Comparison of ENCODE assay signal across 8 cellular contexts in the genomic region with DNA sequence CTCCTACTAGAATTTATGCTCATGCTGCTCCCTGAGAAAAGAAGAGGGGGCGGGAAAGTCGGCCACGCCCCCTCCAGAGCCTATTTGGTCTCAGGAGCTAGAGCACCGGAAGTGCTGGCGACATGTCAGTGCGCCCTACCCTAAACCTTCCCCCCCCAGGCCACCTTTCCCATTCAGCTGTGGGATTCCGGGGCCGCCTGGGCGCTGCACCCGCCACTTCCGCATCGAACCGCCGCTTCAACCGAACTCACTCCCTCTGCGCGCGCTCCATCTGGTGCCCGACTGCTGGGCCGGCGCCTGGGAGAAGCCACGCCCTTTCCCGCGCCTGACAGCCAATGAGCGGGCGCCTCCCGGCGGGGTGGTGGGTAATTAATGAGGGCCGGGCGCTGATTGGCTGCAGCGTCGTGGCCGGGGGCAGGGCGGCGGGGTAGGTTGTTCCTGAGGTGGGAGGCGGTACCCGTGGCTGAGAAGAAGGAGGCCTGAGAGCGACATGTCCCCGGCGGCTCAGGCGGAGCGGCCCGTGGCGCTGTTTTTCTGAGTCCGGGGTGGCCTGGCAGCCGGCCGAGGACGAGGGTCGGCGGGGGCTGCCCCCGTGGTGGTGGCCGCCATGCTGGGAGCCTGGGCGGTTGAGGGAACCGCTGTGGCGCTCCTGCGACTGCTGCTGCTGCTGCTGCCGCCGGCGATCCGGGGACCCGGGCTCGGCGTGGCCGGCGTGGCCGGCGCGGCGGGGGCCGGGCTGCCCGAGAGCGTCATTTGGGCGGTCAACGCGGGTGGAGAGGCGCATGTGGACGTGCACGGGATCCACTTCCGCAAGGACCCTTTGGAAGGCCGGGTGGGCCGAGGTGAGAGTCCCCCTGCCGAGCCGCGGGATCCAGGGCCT.
DNase-seq lines count a peak whose midpoint lies in the region; ATAC-seq lines count a peak whose summit lies in the region.

Gene MLEC, plus strand, starts transcription at position 460 of the 880 bp plus-strand sequence. Its CDS starts 148 bp downstream, at position 608.

- peak; percentile 68 for ATAC-seq in GM19035 (IDR thresholded peaks at IDR 0.05; ENCODE audit: unreplicated experiment)
- peak; percentile 73 for ATAC-seq in HG03354 (IDR thresholded peaks at IDR 0.05; ENCODE audit: poor library complexity, severe bottlenecking, unreplicated experiment)
- ATAC-seq in activated CD4-positive, CD25-positive, alpha-beta regulatory T cell treated with anti-CD3 and anti-CD28 coated beads, Interleukin-2, amount 50 U/mL, for 24 hours, result peak; percentile 82 to 84

- peak; percentile 96 to 97 for DNase-seq in AML-193 (lab: John Stamatoyannopoulos, UW)
- DNase-seq in NCI-H446 treated with DMSO at 0.1 percent for 48 hours (lab: John Stamatoyannopoulos, UW), result peak; percentile 97
- peak; percentile 98 for DNase-seq in cerebellar cortex (ENCODE audit: low spot score)
- peak; percentile 100 for DNase-seq in islet precursor cell
- DNase-seq in stimulated activated CD4-positive, alpha-beta T cell treated with anti-CD3 and anti-CD28 coated beads, Interleukin-12 subunit alpha, Interleukin-12 subunit beta, amount 100 ng/mL, for 48 hours (ENCODE audit: low read depth in 2 of 3, low spot score in 1 of 3), result peak; percentile 98 to 99 (median 99)

Comparison
In these comparisons a context has a peak if more than half of its experiments do, and no peak if none do; other contexts are left out.
1. Peak in every context shown above with its lines: DNase-seq and ATAC-seq.